ENCODE assay signal across 13 cellular contexts in the genomic region with DNA sequence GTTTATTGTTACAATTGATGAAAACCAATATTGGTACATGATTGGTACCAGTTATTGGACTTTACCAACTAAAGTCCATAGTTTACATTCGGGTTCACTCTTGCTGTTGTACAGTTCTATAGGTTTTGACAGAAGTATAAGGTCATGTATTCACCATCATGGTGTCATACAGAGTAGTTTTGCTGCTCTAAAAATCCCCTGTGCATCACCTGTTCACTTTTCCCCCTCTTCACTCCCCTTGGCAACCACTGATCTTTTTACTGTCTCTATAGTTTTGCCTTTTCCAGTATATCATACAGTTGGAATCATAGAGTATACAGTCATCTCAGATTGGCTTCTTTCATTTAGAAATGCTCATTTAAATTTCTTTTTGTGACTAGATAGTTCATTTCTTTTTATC. TPM values are rescaled to one million over a fixed set of nuclear protein-coding genes. Genes with fewer than 3 reads are reported as not detected.
DNase-seq lines count a peak whose midpoint lies in the region; ATAC-seq and TF ChIP-seq lines count a peak whose summit lies in the region.
"Had no signal": no experiment of that assay in that cellular context is flagged by ENCODE, and none has a peak within 500 bp of the region (broad histone marks: within the 10 kb centered on the region; RNA-seq: fewer than 3 reads in every experiment).

No MANE protein-coding gene starts in this region.

- H3F3A ChIP-seq in neural progenitor cell (ENCODE audit: low read depth), result no peaks in the 10 kb centered on the region

- H3K27ac ChIP-seq in CD8-positive, alpha-beta T cell (ENCODE audit: low read depth, low read length), result no peak overlapping the region
- H3K27ac ChIP-seq in neural progenitor cell, result no peak overlapping the region
- no peak overlapping the region for H3K27ac ChIP-seq in upper lobe of left lung
- H3K27ac ChIP-seq in brain microvascular endothelial cell, result no peak overlapping the region
- H3K27ac ChIP-seq: BLaER1 treated with 17β-estradiol and CSF1 and Interleukin-3, amounts not matched to agents 10 nM and 100 nM had no signal

- POLR2A ChIA-PET in CD8-positive, alpha-beta T cell (lab: Charles Lee), result interaction anchor here (1.7 to 2.9 kb wide), 2 partner anchors 9 to 90 kb away, joined by 6 to 12 read pairs; no protein-coding TSS in a partner anchor

- H3K4me1 Mint-ChIP-seq in activated naive CD4-positive, alpha-beta T cell treated with anti-CD3 and anti-CD28 coated beads, Interleukin-2, amount 10 ng/mL, durations not matched to agents 7 days and 5 days, result peaks cover 32% of the 10 kb centered on the region
- peaks cover 43% of the 10 kb centered on the region for H3K4me1 Mint-ChIP-seq in CD8-positive, alpha-beta T cell (ENCODE audit: low read depth)
- peaks cover 47% of the 10 kb centered on the region for H3K4me1 Mint-ChIP-seq in activated naive CD8-positive, alpha-beta T cell treated with anti-CD3 and anti-CD28 coated beads, Interleukin-2, amount 50 U/mL, for 24 hours
- no peaks in the 10 kb centered on the region for H3K4me1 Mint-ChIP-seq in neural progenitor cell
- H3K4me1 Mint-ChIP-seq: H9 had no signal

- CTCF ChIA-PET in activated naive CD4-positive, alpha-beta T cell treated with anti-CD3 and anti-CD28 coated beads, Interleukin-2, amount 10 ng/mL, durations not matched to agents 7 days and 5 days (lab: Charles Lee), result no interaction called here
- CTCF ChIA-PET in CD8-positive, alpha-beta T cell (lab: Charles Lee), result no interaction called here

- in situ Hi-C loops in brain microvascular endothelial cell (cut with HindIII; ENCODE audit: low pct_ligation_motif_present, low sequenced_read_pairs), result no loop called here

- H3K4me3 ChIP-seq in CD8-positive, alpha-beta T cell (ENCODE audit: low read depth, low read length), result no peak overlapping the region
- H3K4me3 ChIP-seq in neural progenitor cell, result no peak overlapping the region
- H3K4me3 ChIP-seq in upper lobe of left lung, result no peak overlapping the region
- H3K4me3 ChIP-seq in brain microvascular endothelial cell (ENCODE audit: low read depth, low read length), result no peak overlapping the region
- H3K4me3 ChIP-seq: BLaER1 treated with 17β-estradiol and CSF1 and Interleukin-3, amounts not matched to agents 10 nM and 100 nM had no signal

- peak overlapping the region; percentile 62 for H3K27ac Mint-ChIP-seq in activated naive CD4-positive, alpha-beta T cell treated with anti-CD3 and anti-CD28 coated beads, Interleukin-2, amount 10 ng/mL, durations not matched to agents 7 days and 5 days
- peak overlapping the region; percentile 71 for H3K27ac Mint-ChIP-seq in CD8-positive, alpha-beta T cell
- no peak overlapping the region for H3K27ac Mint-ChIP-seq in activated naive CD8-positive, alpha-beta T cell treated with anti-CD3 and anti-CD28 coated beads, Interleukin-2, amount 50 U/mL, for 24 hours
- H3K27ac Mint-ChIP-seq in neural progenitor cell, result peak overlapping the region; percentile 16
- H3K27ac Mint-ChIP-seq: B cell, H9 had no signal

- H2AFZ ChIP-seq in neural progenitor cell (replicated peaks), result no peak overlapping the region

- no peak for TF ChIP-seq EP300 in upper lobe of left lung (IDR thresholded peaks at IDR 0.05)

- H3K4me3 Mint-ChIP-seq in activated naive CD4-positive, alpha-beta T cell treated with anti-CD3 and anti-CD28 coated beads, Interleukin-2, amount 10 ng/mL, durations not matched to agents 7 days and 5 days, result no peak overlapping the region
- no peak overlapping the region for H3K4me3 Mint-ChIP-seq in CD8-positive, alpha-beta T cell
- H3K4me3 Mint-ChIP-seq in activated naive CD8-positive, alpha-beta T cell treated with anti-CD3 and anti-CD28 coated beads, Interleukin-2, amount 50 U/mL, for 24 hours, result no peak overlapping the region
- no peak overlapping the region for H3K4me3 Mint-ChIP-seq in neural progenitor cell
- H3K4me3 Mint-ChIP-seq: B cell, H9 had no signal

- no peaks in the 10 kb centered on the region for H3K27me3 Mint-ChIP-seq in activated naive CD4-positive, alpha-beta T cell treated with anti-CD3 and anti-CD28 coated beads, Interleukin-2, amount 10 ng/mL, durations not matched to agents 7 days and 5 days
- no peaks in the 10 kb centered on the region for H3K27me3 Mint-ChIP-seq in CD8-positive, alpha-beta T cell (ENCODE audit: low read depth)
- H3K27me3 Mint-ChIP-seq in activated naive CD8-positive, alpha-beta T cell treated with anti-CD3 and anti-CD28 coated beads, Interleukin-2, amount 50 U/mL, for 24 hours, result no peaks in the 10 kb centered on the region
- H3K27me3 Mint-ChIP-seq in neural progenitor cell (ENCODE audit: insufficient read depth, low read depth), result peaks cover 2% of the 10 kb centered on the region
- H3K27me3 Mint-ChIP-seq: B cell had no signal

- H3K9me3 Mint-ChIP-seq in activated naive CD4-positive, alpha-beta T cell treated with anti-CD3 and anti-CD28 coated beads, Interleukin-2, amount 10 ng/mL, durations not matched to agents 7 days and 5 days, result peaks cover 8% of the 10 kb centered on the region
- H3K9me3 Mint-ChIP-seq in CD8-positive, alpha-beta T cell, result peaks cover 7% of the 10 kb centered on the region
- H3K9me3 Mint-ChIP-seq in activated naive CD8-positive, alpha-beta T cell treated with anti-CD3 and anti-CD28 coated beads, Interleukin-2, amount 50 U/mL, for 24 hours, result no peaks in the 10 kb centered on the region
- peaks cover 5% of the 10 kb centered on the region for H3K9me3 Mint-ChIP-seq in neural progenitor cell

- peaks cover 39% of the 10 kb centered on the region for H3K4me1 ChIP-seq in CD8-positive, alpha-beta T cell (ENCODE audit: insufficient read depth, low read length)
- H3K4me1 ChIP-seq in neural progenitor cell (no peaks in the 10 kb centered on the region), upper lobe of left lung (peaks cover 11 to 24% (median 13%) of the 10 kb centered on the region in 4 donors)
- H3K4me1 ChIP-seq: Caco-2 had no signal

- no peaks in the 10 kb centered on the region for H4K20me1 ChIP-seq in neural progenitor cell (ENCODE audit: low read depth)
- H4K20me1 ChIP-seq: BLaER1 treated with 17β-estradiol and CSF1 and Interleukin-3, amounts not matched to agents 10 nM and 100 nM had no signal

- H3K36me3 Mint-ChIP-seq in activated naive CD4-positive, alpha-beta T cell treated with anti-CD3 and anti-CD28 coated beads, Interleukin-2, amount 10 ng/mL, durations not matched to agents 7 days and 5 days, result peaks cover 16% of the 10 kb centered on the region
- H3K36me3 Mint-ChIP-seq in CD8-positive, alpha-beta T cell, result no peaks in the 10 kb centered on the region
- H3K36me3 Mint-ChIP-seq in activated naive CD8-positive, alpha-beta T cell treated with anti-CD3 and anti-CD28 coated beads, Interleukin-2, amount 50 U/mL, for 24 hours (ENCODE audit: low read depth), result peaks cover 2% of the 10 kb centered on the region
- no peaks in the 10 kb centered on the region for H3K36me3 Mint-ChIP-seq in neural progenitor cell

- no peak for DNase-seq in activated naive CD4-positive, alpha-beta T cell treated with anti-CD3 and anti-CD28 coated beads, Interleukin-2, amount 10 ng/mL, durations not matched to agents 7 days and 5 days
- no peak for DNase-seq in activated naive CD4-positive, alpha-beta T cell treated with anti-CD3 and anti-CD28 coated beads, Interleukin-2, amount 50 U/mL, for 16 hours
- no peak for DNase-seq in CD8-positive, alpha-beta T cell
- DNase-seq in activated naive CD8-positive, alpha-beta T cell treated with anti-CD3 and anti-CD28 coated beads, Interleukin-2, amount 50 U/mL, for 24 hours, result no peak
- no peak for DNase-seq in neural progenitor cell (ENCODE audit: low spot score)
- DNase-seq in upper lobe of left lung, result no peak
- DNase-seq in brain microvascular endothelial cell, result no peak
- DNase-seq: 8988T, Caco-2, H9 had no signal

- intact Hi-C loops in CD8-positive, alpha-beta T cell (cut with DNase I, micrococcal nuclease), result no loop called here

- WGBS in upper lobe of left lung, 2 donors, result 96 to 100% methylated on average over 1 of the region's 1 CpG

- H3K79me2 ChIP-seq in neural progenitor cell (ENCODE audit: low read depth), result no peaks in the 10 kb centered on the region

- no peak for ATAC-seq in CD8-positive, alpha-beta T cell
- ATAC-seq in activated naive CD8-positive, alpha-beta T cell treated with anti-CD3 and anti-CD28 coated beads, Interleukin-2, amount 50 U/mL, for 24 hours, result peak; percentile 72
- ATAC-seq in upper lobe of left lung (ENCODE audit: low FRiP score in 2 of 2), result no peak
- ATAC-seq: HepG2 had no signal

- no peak overlapping the region for H3K9ac ChIP-seq in neural progenitor cell
- H3K9ac ChIP-seq: BLaER1 treated with 17β-estradiol and CSF1 and Interleukin-3, amounts not matched to agents 10 nM and 100 nM had no signal

- H3K36me3 ChIP-seq in CD8-positive, alpha-beta T cell (ENCODE audit: insufficient read depth, low read length), result no peaks in the 10 kb centered on the region
- H3K36me3 ChIP-seq in neural progenitor cell (no peaks in the 10 kb centered on the region), upper lobe of left lung (no peaks in the 10 kb centered on the region), brain microvascular endothelial cell (replicated peaks) (no peaks in the 10 kb centered on the region)
- H3K36me3 ChIP-seq: BLaER1 treated with 17β-estradiol and CSF1 and Interleukin-3, amounts not matched to agents 10 nM and 100 nM had no signal

- H3K4me2 ChIP-seq in neural progenitor cell, result no peak overlapping the region

- H3K9me3 ChIP-seq in CD8-positive, alpha-beta T cell (ENCODE audit: low read length), result no peaks in the 10 kb centered on the region
- H3K9me3 ChIP-seq in neural progenitor cell (ENCODE audit: low read depth) (no peaks in the 10 kb centered on the region), upper lobe of left lung (no peaks in the 10 kb centered on the region)
- H3K9me3 ChIP-seq: Caco-2 had no signal

- H3K27me3 ChIP-seq in CD8-positive, alpha-beta T cell (ENCODE audit: insufficient read depth, low read length), result no peaks in the 10 kb centered on the region
- no peaks in the 10 kb centered on the region for H3K27me3 ChIP-seq in neural progenitor cell
- no peaks in the 10 kb centered on the region for H3K27me3 ChIP-seq in upper lobe of left lung
- no peaks in the 10 kb centered on the region for H3K27me3 ChIP-seq in brain microvascular endothelial cell (replicated peaks)
- H3K27me3 ChIP-seq: BLaER1 treated with 17β-estradiol and CSF1 and Interleukin-3, amounts not matched to agents 10 nM and 100 nM had no signal

- no peak for TF ChIP-seq POLR2A in upper lobe of left lung (IDR thresholded peaks at IDR 0.05)

- TF ChIP-seq CTCF in CD8-positive, alpha-beta T cell (IDR thresholded peaks at IDR 0.05), result no peak
- TF ChIP-seq CTCF in neural progenitor cell (IDR thresholded peaks at IDR 0.05) (no peak), upper lobe of left lung (IDR thresholded peaks at IDR 0.05) (no peak), brain microvascular endothelial cell (IDR thresholded peaks at IDR 0.05; ENCODE audit: low read depth, low read length, missing control alignments) (no peak)

RNA-seq across cellular contexts. Expression of gene MED4, which starts 51.2 kb away (rescaled TPM):
- total RNA-seq in CD8-positive, alpha-beta T cell, result 10 to 100 TPM; 60.8 to 63.6 TPM
- total RNA-seq in neural progenitor cell (ENCODE audit: low replicate concordance), result 34.5 and 65.9 TPM in 2 replicates
- 10 to 100 TPM; 23.2 to 41.8 (median 35.5) TPM for total RNA-seq in upper lobe of left lung
